9 cellular contexts compared by ENCODE assay signal in the genomic region with DNA sequence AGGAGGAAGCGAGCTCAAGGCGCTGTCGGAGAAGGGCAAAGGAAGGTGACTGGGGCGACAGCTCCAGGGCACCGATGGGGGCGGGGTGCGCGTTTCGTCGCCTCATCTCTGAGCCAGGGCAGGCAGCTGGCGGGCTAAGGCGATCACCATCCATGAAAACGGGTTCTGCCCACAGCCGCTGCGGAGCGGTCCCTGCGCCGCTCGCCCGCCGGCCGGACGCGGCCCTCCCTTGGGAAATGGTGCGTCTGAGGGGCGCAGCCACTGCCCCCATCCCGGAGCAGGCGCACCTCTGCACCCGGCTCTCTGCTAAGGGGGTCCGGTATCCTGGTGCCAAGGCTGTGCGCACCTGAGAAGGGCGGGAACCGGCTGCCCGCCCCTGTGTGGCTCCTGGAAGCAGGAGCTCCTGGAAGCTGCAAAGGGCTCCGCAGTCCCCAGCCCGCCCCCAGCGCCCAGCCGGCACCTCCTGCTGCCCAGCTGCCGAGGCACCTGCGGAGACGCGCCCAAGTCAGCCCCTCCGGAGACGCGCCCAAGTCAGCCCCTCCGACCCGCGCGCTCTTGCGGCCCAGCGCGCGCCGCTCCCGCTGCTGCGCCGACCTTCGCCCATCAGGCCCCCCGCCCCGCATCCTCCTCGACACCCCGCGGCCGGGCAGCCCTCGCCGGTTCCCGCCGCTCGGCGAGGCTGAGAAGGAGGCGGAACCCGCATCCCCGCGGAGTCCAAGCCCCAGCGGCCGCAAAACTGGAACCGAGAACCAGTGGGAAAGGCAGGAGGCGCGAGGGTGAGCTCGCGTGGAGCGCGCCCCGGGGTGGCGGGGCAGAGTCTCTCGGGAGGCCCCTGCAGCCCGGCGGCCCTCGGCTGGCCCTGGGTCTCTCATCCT. TPM values are rescaled to one million over a fixed set of nuclear protein-coding genes. Genes with fewer than 3 reads are reported as not detected.
A peak's percentile ranks its signal among the peaks of the same experiment; 100 is the strongest.
DNase-seq lines count a peak whose midpoint lies in the region; ATAC-seq and TF ChIP-seq lines count a peak whose summit lies in the region.
"Had no signal": no experiment of that assay in that cellular context is flagged by ENCODE, and none has a peak within 500 bp of the region (broad histone marks: within the 10 kb centered on the region; RNA-seq: fewer than 3 reads in every experiment).

No MANE protein-coding gene starts in this region.

- no peaks in the 10 kb centered on the region for H3K4me1 ChIP-seq in iPS-20b (ENCODE audit: insufficient read depth, low read length)
- H3K4me1 ChIP-seq in stomach, result peaks cover 14 to 19% (median 16%) of the 10 kb centered on the region in 4 donors

- 1 to 7% (median 3%) methylated on average over 25 to 89 of the region's 89 CpGs for WGBS in stomach, 5 donors

- TF ChIP-seq EP300 in stomach (IDR thresholded peaks at IDR 0.05), result no peak

- H3K9me3 ChIP-seq in iPS-20b (ENCODE audit: insufficient read depth, low read depth, low read length), result no peaks in the 10 kb centered on the region
- no peaks in the 10 kb centered on the region for H3K9me3 ChIP-seq in stomach

- POLR2A ChIA-PET in activated CD8-positive, alpha-beta T cell treated with anti-CD3 and anti-CD28 coated beads, Interleukin-2, amount 10 ng/mL, durations not matched to agents 7 days and 5 days (lab: Charles Lee), result no interaction called here

- H3K27me3 ChIP-seq in iPS-20b (ENCODE audit: insufficient read depth, low read length) (peaks cover 93% of the 10 kb centered on the region), stomach (peaks cover 10 to 84% (median 39%) of the 10 kb centered on the region in 3 donors)

- H3K9ac ChIP-seq in iPS-20b (ENCODE audit: low read depth, low read length), result no peak overlapping the region

- no peak for TF ChIP-seq POLR2A in stomach (IDR thresholded peaks at IDR 0.05)

- H3K27me3 Mint-ChIP-seq in activated T-cell treated with anti-CD3 and anti-CD28 coated beads, Interleukin-2, amount 50 U/mL, for 24 hours, result peaks cover 67% of the 10 kb centered on the region
- peaks cover 68% of the 10 kb centered on the region for H3K27me3 Mint-ChIP-seq in activated CD8-positive, alpha-beta T cell treated with anti-CD3 and anti-CD28 coated beads, Interleukin-2, amount 10 ng/mL, durations not matched to agents 7 days and 5 days (ENCODE audit: low read depth)

- peak overlapping the region; percentile 42 for H3K4me3 Mint-ChIP-seq in activated T-cell treated with anti-CD3 and anti-CD28 coated beads, Interleukin-2, amount 50 U/mL, for 24 hours
- peak overlapping the region; percentile 28 for H3K4me3 Mint-ChIP-seq in activated CD8-positive, alpha-beta T cell treated with anti-CD3 and anti-CD28 coated beads, Interleukin-2, amount 10 ng/mL, durations not matched to agents 7 days and 5 days

- peaks cover 5% of the 10 kb centered on the region for H3K4me1 Mint-ChIP-seq in activated T-cell treated with anti-CD3 and anti-CD28 coated beads, Interleukin-2, amount 50 U/mL, for 24 hours (ENCODE audit: low read depth)
- H3K4me1 Mint-ChIP-seq in activated CD8-positive, alpha-beta T cell treated with anti-CD3 and anti-CD28 coated beads, Interleukin-2, amount 10 ng/mL, durations not matched to agents 7 days and 5 days (ENCODE audit: low read depth), result peaks cover 6% of the 10 kb centered on the region

- peak; percentile 36 for DNase-seq in activated T-cell treated with anti-CD3 and anti-CD28 coated beads, Interleukin-2, amount 50 U/mL, for 24 hours
- DNase-seq in activated T-cell treated with anti-CD3 and anti-CD28 coated beads for 4 hours, result no peak
- no peak for DNase-seq in activated CD8-positive, alpha-beta T cell treated with anti-CD3 and anti-CD28 coated beads, Interleukin-2, amount 10 ng/mL, durations not matched to agents 7 days and 5 days
- DNase-seq in stomach, result no peak
- DNase-seq in NCI-H446 treated with DMSO at 0.1 percent for 48 hours (lab: John Stamatoyannopoulos, UW), result no peak
- DNase-seq in NCI-H128 (lab: John Stamatoyannopoulos, UW; ENCODE audit: unreplicated experiment), result no peak

- no peaks in the 10 kb centered on the region for H3K9me3 Mint-ChIP-seq in activated T-cell treated with anti-CD3 and anti-CD28 coated beads, Interleukin-2, amount 50 U/mL, for 24 hours
- H3K9me3 Mint-ChIP-seq in activated CD8-positive, alpha-beta T cell treated with anti-CD3 and anti-CD28 coated beads, Interleukin-2, amount 10 ng/mL, durations not matched to agents 7 days and 5 days (ENCODE audit: insufficient read depth), result no peaks in the 10 kb centered on the region

- H3K36me3 Mint-ChIP-seq in activated T-cell treated with anti-CD3 and anti-CD28 coated beads, Interleukin-2, amount 50 U/mL, for 24 hours (ENCODE audit: low read depth), result no peaks in the 10 kb centered on the region
- H3K36me3 Mint-ChIP-seq in activated CD8-positive, alpha-beta T cell treated with anti-CD3 and anti-CD28 coated beads, Interleukin-2, amount 10 ng/mL, durations not matched to agents 7 days and 5 days (ENCODE audit: low read depth), result no peaks in the 10 kb centered on the region

- no peak overlapping the region for H3K27ac ChIP-seq in iPS-20b (ENCODE audit: low read length)
- no peak overlapping the region for H3K27ac ChIP-seq in stomach

- no peak for ATAC-seq in activated CD8-positive, alpha-beta T cell treated with anti-CD3 and anti-CD28 coated beads, Interleukin-2, amount 10 ng/mL, durations not matched to agents 7 days and 5 days
- no peak for ATAC-seq in GM19397 (IDR thresholded peaks at IDR 0.05; ENCODE audit: unreplicated experiment)

- peak overlapping the region; percentile 68 for H3K4me3 ChIP-seq in iPS-20b (ENCODE audit: low read length)
- H3K4me3 ChIP-seq in stomach, result peak overlapping the region; percentile 29 to 54 (median 44)

- intact Hi-C loops in stomach (cut with DNase I; ENCODE audit: low total_unique reads), result no loop called here

- no peak overlapping the region for H3K27ac Mint-ChIP-seq in activated T-cell treated with anti-CD3 and anti-CD28 coated beads, Interleukin-2, amount 50 U/mL, for 24 hours
- no peak overlapping the region for H3K27ac Mint-ChIP-seq in activated CD8-positive, alpha-beta T cell treated with anti-CD3 and anti-CD28 coated beads, Interleukin-2, amount 10 ng/mL, durations not matched to agents 7 days and 5 days

- H3K36me3 ChIP-seq in iPS-20b (ENCODE audit: insufficient read depth, low read depth, low read length) (no peaks in the 10 kb centered on the region), stomach (no peaks in the 10 kb centered on the region)

- CTCF ChIA-PET in activated CD8-positive, alpha-beta T cell treated with anti-CD3 and anti-CD28 coated beads, Interleukin-2, amount 10 ng/mL, durations not matched to agents 7 days and 5 days (lab: Charles Lee), result no interaction called here

- no peak for TF ChIP-seq CTCF in stomach (IDR thresholded peaks at IDR 0.05)

RNA-seq across cellular contexts. Expression of gene ANKRD34B, which starts 0.8 kb away (rescaled TPM):
- not detected for total RNA-seq in activated CD8-positive, alpha-beta T cell treated with anti-CD3 and anti-CD28 coated beads, Interleukin-2, amount 10 ng/mL, durations not matched to agents 7 days and 5 days
- total RNA-seq in stomach, result not detected
- polyA plus RNA-seq in stomach, result not detected
- total RNA-seq: T-helper 2 cell treated with Interferon-gamma antibody and Interleukin-4, amounts not matched to agents 100 ng/mL and 5 ng/mL, for 36 hours had no signal
